7 cellular contexts compared by ENCODE assay signal in the genomic region with DNA sequence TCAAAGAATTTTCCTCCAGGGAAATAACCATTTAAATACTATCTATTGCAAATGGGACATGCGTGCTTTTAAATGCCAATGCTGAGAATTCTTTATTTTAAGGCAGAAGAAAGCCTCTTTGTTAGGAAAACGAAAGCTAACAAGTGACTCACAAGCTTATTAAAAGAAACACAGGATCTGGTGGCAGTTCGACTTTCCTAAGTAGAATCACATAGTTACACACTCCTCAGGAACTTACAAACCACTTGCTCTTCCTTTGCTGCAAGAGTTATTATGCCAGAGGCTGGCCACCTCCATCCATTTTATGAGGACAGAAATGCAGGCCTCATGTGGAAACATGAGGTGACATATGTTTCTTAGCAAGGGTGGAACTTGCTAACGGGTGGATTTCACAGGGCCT.
DNase-seq lines count a peak whose midpoint lies in the region; ATAC-seq and TF ChIP-seq lines count a peak whose summit lies in the region.

No MANE protein-coding gene starts in this region.

- H3K4me3 ChIP-seq in HAP-1 (no peak overlapping the region), fibroblast of villous mesenchyme (ENCODE audit: low read depth, low read length) (no peak overlapping the region), skin epidermis (no peak overlapping the region), lower lobe of right lung (no peak overlapping the region)

- H3K4me1 ChIP-seq in HAP-1 (peaks cover 29% of the 10 kb centered on the region), lower lobe of right lung (peaks cover 5% of the 10 kb centered on the region)

- peak overlapping the region in 13 of 21 experiments; percentile 5 to 71 (median 45) for H3K27ac ChIP-seq in skin epidermis
- H3K27ac ChIP-seq in lower lobe of right lung: no peak overlapping the region

- ATAC-seq in HG02623 (IDR thresholded peaks at IDR 0.05; ENCODE audit: unreplicated experiment) (no peak), lower lobe of right lung (no peak)

- in situ Hi-C loops in HAP-1 (cut with MboI; ENCODE audit: low sequenced_read_pairs): no loop called here

- intact Hi-C loops in lower lobe of right lung (cut with DNase I): no loop called here

- no peaks in the 10 kb centered on the region for H3K27me3 ChIP-seq in HAP-1 (ENCODE audit: low read depth)
- H3K27me3 ChIP-seq in lower lobe of right lung (ENCODE audit: low read depth): no peaks in the 10 kb centered on the region

- H3K36me3 ChIP-seq in HAP-1 (replicated peaks): no peaks in the 10 kb centered on the region
- H3K36me3 ChIP-seq in lower lobe of right lung: peaks cover 5% of the 10 kb centered on the region

- peak; percentile 33 to 84 for DNase-seq in HAP-1 (ENCODE audit: low spot score in 2 of 2)
- DNase-seq in SW480 (ENCODE audit: low spot score): peak; percentile 78
- peak; percentile 70 for DNase-seq in fibroblast of villous mesenchyme (ENCODE audit: low read depth)
- DNase-seq in NCI-H2029 (lab: John Stamatoyannopoulos, UW): no peak
- no peak for DNase-seq in lower lobe of right lung

- no peaks in the 10 kb centered on the region for H3K9me3 ChIP-seq in HAP-1
- no peaks in the 10 kb centered on the region for H3K9me3 ChIP-seq in lower lobe of right lung

- TF ChIP-seq CTCF in fibroblast of villous mesenchyme (IDR thresholded peaks at IDR 0.05; ENCODE audit: insufficient read depth, low read depth, low read length): no peak
- no peak for TF ChIP-seq CTCF in lower lobe of right lung (IDR thresholded peaks at IDR 0.05)

Comparison
In these comparisons a context has a peak if more than half of its experiments do, and no peak if none do; other contexts are left out.
1. DNase-seq: peak in HAP-1 (2 of 2), SW480 (single experiment) and fibroblast of villous mesenchyme (single experiment); none in NCI-H2029 (single experiment) and lower lobe of right lung (single experiment).